ENCODE assay signal across 23 cellular contexts in the genomic region with DNA sequence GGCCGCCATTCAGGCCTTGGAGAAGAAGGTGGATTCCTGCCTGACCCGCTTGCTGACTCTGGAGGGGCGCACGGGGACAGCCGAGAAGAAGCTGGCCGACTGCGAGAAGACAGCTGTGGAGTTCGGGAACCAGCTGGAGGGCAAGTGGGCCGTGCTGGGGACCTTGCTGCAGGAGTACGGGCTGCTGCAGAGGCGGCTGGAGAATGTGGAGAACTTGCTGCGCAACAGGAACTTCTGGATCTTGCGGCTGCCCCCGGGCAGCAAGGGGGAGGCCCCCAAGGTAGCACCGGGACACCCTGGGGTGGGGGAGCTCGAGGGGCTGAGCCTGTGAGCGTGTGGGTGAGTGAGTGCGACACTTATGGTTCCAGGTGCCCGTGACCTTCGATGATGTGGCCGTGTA.
"Had no signal": no experiment of that assay in that cellular context is flagged by ENCODE, and none has a peak within 500 bp of the region (broad histone marks: within the 10 kb centered on the region; RNA-seq: fewer than 3 reads in every experiment).

No MANE protein-coding gene starts in this region.

- H3K36me3 ChIP-seq: uterus had no signal

- H3K9me3 Mint-ChIP-seq: natural killer cell treated with Interleukin-12 subunit alpha and Interleukin-12 subunit beta and Interleukin-15 and Interleukin-18, amount 100 ng/mL, for 72 hours; neural progenitor cell had no signal

- H3K27ac Mint-ChIP-seq: mesothelial cell of epicardium; natural killer cell treated with Interleukin-12 subunit alpha and Interleukin-12 subunit beta and Interleukin-15 and Interleukin-18, amount 100 ng/mL, for 72 hours; neural progenitor cell had no signal

- H3K9ac ChIP-seq: neural progenitor cell, parathyroid adenoma had no signal

- H3K27me3 Mint-ChIP-seq: natural killer cell treated with Interleukin-12 subunit alpha and Interleukin-12 subunit beta and Interleukin-15 and Interleukin-18, amount 100 ng/mL, for 72 hours had no signal

- DNase-seq: cortex of kidney; dorsolateral prefrontal cortex; effector CD8-positive, alpha-beta T cell; foreskin melanocyte; kidney glomerular epithelial cell; mammary epithelial cell; occipital lobe; right lobe of liver; spleen; stimulated activated CD4-positive, alpha-beta T cell treated with anti-CD3 and anti-CD28 coated beads, Interleukin-15, amount 100 ng/mL, for 24 hours; stimulated activated CD4-positive, alpha-beta T cell treated with anti-CD3 and anti-CD28 coated beads, Interleukin-1b, Interleukin-23, amount 100 ng/mL, for 48 hours; stimulated activated CD4-positive, alpha-beta T cell treated with anti-CD3 and anti-CD28 coated beads, Interleukin-4, amount 100 ng/mL, for 4 hours; stimulated activated naive CD8-positive, alpha-beta T cell treated with anti-CD3 and anti-CD28 coated beads, Interleukin-15, Interleukin-2, amounts not matched to agents 100 U/mL and 50 U/mL, for 24 hours; thyroid gland; uterus had no signal

- H3K27ac ChIP-seq: dorsolateral prefrontal cortex, hepatocyte, neural progenitor cell, parathyroid adenoma, prostate gland, right lobe of liver, spleen, suprapubic skin, thyroid gland, upper lobe of left lung, uterus had no signal

- H3K9me3 ChIP-seq: prostate gland, right lobe of liver, spleen, suprapubic skin, thyroid gland, upper lobe of left lung, uterus had no signal

- H2AFZ ChIP-seq: hepatocyte, neural progenitor cell, parathyroid adenoma had no signal

- ATAC-seq: natural killer cell treated with Interleukin-12 subunit alpha and Interleukin-12 subunit beta and Interleukin-15 and Interleukin-18, amount 100 ng/mL, for 72 hours; right lobe of liver; stimulated activated naive CD8-positive, alpha-beta T cell treated with anti-CD3 and anti-CD28 coated beads, Interleukin-15, Interleukin-2, amounts not matched to agents 100 U/mL and 50 U/mL, for 24 hours had no signal

- H3K27me3 ChIP-seq: dorsolateral prefrontal cortex, hepatocyte, right lobe of liver, spleen, suprapubic skin, thyroid gland, uterus had no signal

- H3K4me1 ChIP-seq: neural progenitor cell, parathyroid adenoma, prostate gland, right lobe of liver, uterus had no signal

- H3K4me2 ChIP-seq: hepatocyte, neural progenitor cell had no signal

- H3K79me2 ChIP-seq: parathyroid adenoma had no signal

- H3K4me3 ChIP-seq: dorsolateral prefrontal cortex, hepatocyte, neural progenitor cell, prostate gland, right lobe of liver, spleen, suprapubic skin, thyroid gland, upper lobe of left lung, uterus had no signal

- H3K4me3 Mint-ChIP-seq: mesothelial cell of epicardium; natural killer cell treated with Interleukin-12 subunit alpha and Interleukin-12 subunit beta and Interleukin-15 and Interleukin-18, amount 100 ng/mL, for 72 hours; neural progenitor cell had no signal
